Comparison of ENCODE assay signal across 8 cellular contexts in genomic region chr6:42532038-42532669, GRCh38. TPM values are rescaled to one million over a fixed set of nuclear protein-coding genes. Genes with fewer than 3 reads are reported as not detected.
DNase-seq lines count a peak whose midpoint lies in the region; ATAC-seq and TF ChIP-seq lines count a peak whose summit lies in the region.

No MANE protein-coding gene starts in this region.

- H3K27me3 Mint-ChIP-seq in neural crest cell (ENCODE audit: low read depth): no peaks in the 10 kb centered on the region

- TF ChIP-seq POLR2A in erythroblast (IDR thresholded peaks at IDR 0.05; ENCODE audit: low read length): no peak

- peak; percentile 90 for TF ChIP-seq CTCF in 22Rv1 (IDR thresholded peaks at IDR 0.05)
- peak; percentile 92 for TF ChIP-seq CTCF in neural crest cell (conservative IDR thresholded peaks at IDR 0.05)

- no peak for ATAC-seq in GM18873 (IDR thresholded peaks at IDR 0.05; ENCODE audit: low FRiP score, unreplicated experiment)
- ATAC-seq in HG02759 (IDR thresholded peaks at IDR 0.05; ENCODE audit: unreplicated experiment): no peak

- H3K27ac Mint-ChIP-seq in neural crest cell (ENCODE audit: unreplicated experiment): no peak overlapping the region

- H3K27ac ChIP-seq in 22Rv1: no peak overlapping the region

- H3K36me3 Mint-ChIP-seq in neural crest cell (ENCODE audit: low read depth): no peaks in the 10 kb centered on the region

- H3K4me1 Mint-ChIP-seq in neural crest cell: peaks cover 5% of the 10 kb centered on the region

- H3K4me3 Mint-ChIP-seq in neural crest cell: no peak overlapping the region

- H3K9me3 Mint-ChIP-seq in neural crest cell: no peaks in the 10 kb centered on the region

- DNase-seq in EH (ENCODE audit: low read depth) (peak; percentile 75), NCI-H1092 (lab: John Stamatoyannopoulos, UW) (peak; percentile 44), SKM-1 (lab: John Stamatoyannopoulos, UW; ENCODE audit: unreplicated experiment) (peak; percentile 63), erythroblast (lab: John Stamatoyannopoulos, UW) (peak; percentile 70 to 73), neural crest cell (ENCODE audit: low read depth, low spot score) (no peak)

RNA-seq across cellular contexts. Expression of gene UBR2, which starts 31.7 kb away (rescaled TPM):
- total RNA-seq in neural crest cell: 22.3 and 22.4 TPM in 2 replicates
